ENCODE assay signal across 2 cellular contexts in genomic region chr1:78005755-78006154, GRCh38.
TF ChIP-seq lines count a peak whose summit lies in the region.

No MANE protein-coding gene starts in this region.

TF ChIP-seq in PFSK-1, 5 proteins besides CTCF, POLR2A, EP300 and RAD21:
- TF ChIP-seq TAF1 (IDR thresholded peaks at IDR 0.05; ENCODE audit: borderline replicate concordance, insufficient read depth, low read length), result no peak
- TF ChIP-seq POLR2AphosphoS5 (IDR thresholded peaks at IDR 0.05; ENCODE audit: low read depth, low read length), result peak; percentile 38; the same call in 1 of the 2 replicates
TF ChIP-seq in PFSK-1: peak in this region for 1.

TF ChIP-seq in HepG2, 621 proteins besides CTCF, POLR2A, EP300 and RAD21:
- peak; percentile 21; the same call in 1 of the 2 replicates for TF ChIP-seq ARID5B (CRISPR knock-in tag; IDR thresholded peaks at IDR 0.05)
- 0 out of 2 replicates have a peak, but pooled peaks have one; percentile 8 for TF ChIP-seq KAT7 (CRISPR knock-in tag; IDR thresholded peaks at IDR 0.05; ENCODE audit: borderline replicate concordance)
- TF ChIP-seq ZSCAN20 (CRISPR knock-in tag; IDR thresholded peaks at IDR 0.05; ENCODE audit: borderline replicate concordance), result no peak
- 0 out of 2 replicates have a peak, but pooled peaks have one; percentile 4 for TF ChIP-seq AHDC1 (CRISPR knock-in tag; IDR thresholded peaks at IDR 0.05; ENCODE audit: borderline replicate concordance)
- TF ChIP-seq GATAD2A (CRISPR knock-in tag; IDR thresholded peaks at IDR 0.05), result peak; percentile 17; the same call in 1 of the 2 replicates
- TF ChIP-seq ZNF180 (CRISPR knock-in tag; IDR thresholded peaks at IDR 0.05; ENCODE audit: borderline replicate concordance, low read depth), result no peak
- peak; percentile 37; the same call in 1 of the 2 replicates for TF ChIP-seq ARID3A (IDR thresholded peaks at IDR 0.05; ENCODE audit: low read depth, low read length)
